ENCODE assay signal across 33 cellular contexts in genomic region chr17:44651228-44651627, GRCh38. TPM values are rescaled to one million over a fixed set of nuclear protein-coding genes. Genes with fewer than 3 reads are reported as not detected.
"Had no signal": no experiment of that assay in that cellular context is flagged by ENCODE, and none has a peak within 500 bp of the region (broad histone marks: within the 10 kb centered on the region; RNA-seq: fewer than 3 reads in every experiment).

No MANE protein-coding gene starts in this region.

- H3K4me3 Mint-ChIP-seq: activated B cell treated with CpG ODN at 0.5 μM for 24 hours; activated CD4-positive, alpha-beta memory T cell treated with anti-CD3 and anti-CD28 coated beads for 36 hours; activated naive CD4-positive, alpha-beta T cell treated with anti-CD3 and anti-CD28 coated beads, Interleukin-2, amount 10 ng/mL, durations not matched to agents 7 days and 5 days; activated naive CD8-positive, alpha-beta T cell; activated T-cell treated with anti-CD3 and anti-CD28 coated beads, Interleukin-2, amount 50 U/mL, for 4 hours; activated T-helper 1 cell treated with anti-CD3 and anti-CD28 coated beads, Interleukin-12 subunit alpha, Interleukin-12 subunit beta, Interleukin-2, Interleukin-4 antibody, amounts not matched to agents 30 ng/mL and 10 ng/mL and 1 ng/mL, durations not matched to agents 14 hours and 24 hours and 36 hours; T-helper 1 cell treated with Interleukin-12 subunit alpha and Interleukin-12 subunit beta and Interleukin-4 antibody, amounts not matched to agents 30 μg/mL and 1 μg/mL, for 36 hours; T-helper 2 cell treated with Interferon-gamma antibody and Interleukin-4, amounts not matched to agents 5 μg/mL and 100 μg/mL, for 36 hours had no signal

- H3K36me3 ChIP-seq: brain microvascular endothelial cell, Peyer's patch had no signal

- H3K9me3 Mint-ChIP-seq: activated B cell treated with CpG ODN at 0.5 μM for 24 hours; activated CD4-positive, alpha-beta memory T cell treated with anti-CD3 and anti-CD28 coated beads for 36 hours; activated naive CD4-positive, alpha-beta T cell treated with anti-CD3 and anti-CD28 coated beads, Interleukin-2, amount 10 ng/mL, durations not matched to agents 7 days and 5 days; activated T-cell treated with anti-CD3 and anti-CD28 coated beads, Interleukin-2, amount 50 U/mL, for 4 hours; activated T-helper 1 cell treated with anti-CD3 and anti-CD28 coated beads, Interleukin-12 subunit alpha, Interleukin-12 subunit beta, Interleukin-2, Interleukin-4 antibody, amounts not matched to agents 30 ng/mL and 10 ng/mL and 1 ng/mL, durations not matched to agents 14 hours and 24 hours and 36 hours; T-helper 1 cell treated with Interleukin-12 subunit alpha and Interleukin-12 subunit beta and Interleukin-4 antibody, amounts not matched to agents 30 μg/mL and 1 μg/mL, for 36 hours; T-helper 2 cell treated with Interferon-gamma antibody and Interleukin-4, amounts not matched to agents 5 μg/mL and 100 μg/mL, for 36 hours had no signal

- H3K4me3 ChIP-seq: Peyer's patch had no signal

- ATAC-seq: activated T-cell treated with anti-CD3 and anti-CD28 coated beads, Interleukin-2, amount 50 U/mL, for 4 hours; PC-3 had no signal

- H3K4me2 ChIP-seq: KMS-11 had no signal

- DNase-seq: activated B cell treated with CpG ODN at 0.5 μM for 24 hours; activated CD4-positive, alpha-beta memory T cell treated with anti-CD3 and anti-CD28 coated beads for 36 hours; activated CD4-positive, alpha-beta T cell treated with anti-CD3 and anti-CD28 coated beads for 4 hours; activated CD4-positive, alpha-beta T cell treated with anti-CD3 and anti-CD28 coated beads, Interleukin-2, amount 50 U/mL, for 1 hour; activated CD4-positive, CD25-positive, alpha-beta regulatory T cell treated with anti-CD3 and anti-CD28 coated beads, Interleukin-2, amount 50 U/mL, for 72 hours; activated CD8-positive, alpha-beta memory T cell treated with anti-CD3 and anti-CD28 coated beads, Interleukin-2, amount 50 U/mL, for 4 hours; activated gamma-delta T cell treated with Interleukin-2 at 50 U/mL for 16 hours; activated naive CD4-positive, alpha-beta T cell treated with anti-CD3 and anti-CD28 coated beads, Interleukin-2, amount 10 ng/mL, durations not matched to agents 7 days and 5 days; activated T-cell treated with anti-CD3 and anti-CD28 coated beads for 4 hours; activated T-cell treated with anti-CD3 and anti-CD28 coated beads, Interleukin-2, amount 50 U/mL, for 4 hours; amniotic stem cell; aorta; brain microvascular endothelial cell; central memory CD4-positive, alpha-beta T cell; MM.1S; MV-4-11; NCI-H1092; NCI-H1436 treated with DMSO at 0.1 percent for 48 hours; NCI-H1694 treated with DMSO at 0.1 percent for 48 hours; NCI-H2029; NCI-H345; NCI-H524 treated with DMSO at 0.1 percent for 48 hours; PC-3; Peyer's patch; RPMI8226; SIG-M5 had no signal

- H3K9me3 ChIP-seq: Peyer's patch had no signal

- H3K27ac Mint-ChIP-seq: activated B cell treated with CpG ODN at 0.5 μM for 24 hours; activated CD4-positive, alpha-beta memory T cell treated with anti-CD3 and anti-CD28 coated beads for 36 hours; activated naive CD4-positive, alpha-beta T cell treated with anti-CD3 and anti-CD28 coated beads, Interleukin-2, amount 10 ng/mL, durations not matched to agents 7 days and 5 days; activated naive CD8-positive, alpha-beta T cell; activated T-helper 1 cell treated with anti-CD3 and anti-CD28 coated beads, Interleukin-12 subunit alpha, Interleukin-12 subunit beta, Interleukin-2, Interleukin-4 antibody, amounts not matched to agents 30 ng/mL and 10 ng/mL and 1 ng/mL, durations not matched to agents 14 hours and 24 hours and 36 hours; T-helper 1 cell treated with Interleukin-12 subunit alpha and Interleukin-12 subunit beta and Interleukin-4 antibody, amounts not matched to agents 30 μg/mL and 1 μg/mL, for 36 hours; T-helper 2 cell treated with Interferon-gamma antibody and Interleukin-4, amounts not matched to agents 5 μg/mL and 100 μg/mL, for 36 hours had no signal

- H3K27ac ChIP-seq: brain microvascular endothelial cell, KMS-11, Peyer's patch, VCaP had no signal

- H3K36me3 Mint-ChIP-seq: activated CD4-positive, alpha-beta memory T cell treated with anti-CD3 and anti-CD28 coated beads for 36 hours; activated naive CD4-positive, alpha-beta T cell treated with anti-CD3 and anti-CD28 coated beads, Interleukin-2, amount 10 ng/mL, durations not matched to agents 7 days and 5 days; activated naive CD8-positive, alpha-beta T cell had no signal

RNA-seq across cellular contexts. Expression of gene MEIOC, which starts 5.0 kb away (rescaled TPM):
- total RNA-seq: aorta, cerebellum, PC-3, Peyer's patch had no signal
- polyA plus RNA-seq: aorta had no signal
